In the genomic region with DNA sequence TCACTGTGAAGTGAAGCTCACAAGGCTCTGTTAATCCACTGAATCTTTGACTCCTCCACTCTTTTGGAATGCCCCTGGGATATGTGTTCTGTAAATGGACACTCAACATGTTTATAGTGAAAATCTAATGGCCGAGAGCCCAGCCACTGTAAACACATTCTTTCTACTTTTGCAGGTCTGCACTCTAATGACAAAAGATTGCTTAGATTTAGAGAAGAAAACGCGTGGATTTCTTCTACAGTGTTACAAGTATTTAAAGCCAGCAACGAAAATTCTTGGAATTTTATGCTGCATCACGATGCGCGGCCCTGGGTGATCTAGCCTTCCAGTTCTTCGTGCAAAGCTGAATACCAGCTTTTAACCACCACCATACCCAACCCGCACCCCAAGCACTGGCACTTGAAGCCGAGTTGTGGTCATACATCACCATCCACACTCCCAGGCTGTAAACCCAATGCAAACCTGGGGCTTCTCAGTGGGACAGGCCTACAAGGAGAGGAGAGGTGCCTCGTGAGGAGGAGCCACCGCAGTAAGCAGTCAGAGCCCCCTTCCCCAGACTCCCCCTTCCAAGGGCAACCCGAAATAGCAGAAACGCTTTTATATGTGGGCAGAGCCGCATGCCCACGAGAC, we compare ENCODE assay signal across 8 cellular contexts. TPM values are rescaled to one million over a fixed set of nuclear protein-coding genes. Genes with fewer than 3 reads are reported as not detected.
DNase-seq lines count a peak whose midpoint lies in the region; ATAC-seq and TF ChIP-seq lines count a peak whose summit lies in the region.

No MANE protein-coding gene starts in this region.

- peak overlapping the region; percentile 90 for H2AFZ ChIP-seq in Loucy (ENCODE audit: low read length)

- H3K9me3 ChIP-seq in Loucy (ENCODE audit: insufficient read depth, low read depth, low read length): no peaks in the 10 kb centered on the region

- intact Hi-C loops in CD14-positive monocyte (cut with micrococcal nuclease): loop anchor here (5.0 kb wide), 4 partner anchors 35 to 825 kb away; partner anchors contain the start of genes CD164 (in 1 of the 2) and SESN1 (in 1 of the 2)
- intact Hi-C loops in dendritic cell treated with granulocyte-macrophage colony-stimulating factor and Interleukin-4, amounts not matched to agents 40 ng/mL and 50 ng/mL, for 4 days (cut with micrococcal nuclease): loop anchor here (5.0 kb wide), 2 partner anchors 280 to 340 kb away; no protein-coding TSS in a partner anchor

- H3K27ac Mint-ChIP-seq in CD14-positive monocyte (peak overlapping the region; percentile 31 to 98 (median 69)), nephron progenitor cell (peak overlapping the region; percentile 81)
- H3K27ac Mint-ChIP-seq in dendritic cell treated with granulocyte-macrophage colony-stimulating factor and Interleukin-4, amounts not matched to agents 40 ng/mL and 50 ng/mL, for 4 days: peak overlapping the region; percentile 93

- no peaks in the 10 kb centered on the region for H3K27me3 ChIP-seq in Loucy (ENCODE audit: insufficient read depth, low read length, poor library complexity, severe bottlenecking)

- peak overlapping the region; percentile 90 to 95 for H3K4me3 Mint-ChIP-seq in CD14-positive monocyte
- peak overlapping the region; percentile 87 for H3K4me3 Mint-ChIP-seq in dendritic cell treated with granulocyte-macrophage colony-stimulating factor and Interleukin-4, amounts not matched to agents 40 ng/mL and 50 ng/mL, for 4 days
- H3K4me3 Mint-ChIP-seq in nephron progenitor cell: peak overlapping the region; percentile 80

- no peaks in the 10 kb centered on the region for H3K36me3 ChIP-seq in Loucy (ENCODE audit: insufficient read depth, low read length)

- no peak for ATAC-seq in HG02973 (IDR thresholded peaks at IDR 0.05; ENCODE audit: unreplicated experiment)

- H3K9me3 Mint-ChIP-seq in CD14-positive monocyte (peaks cover 0 to 2% (median 0%) of the 10 kb centered on the region in 7 donors), nephron progenitor cell (no peaks in the 10 kb centered on the region)
- no peaks in the 10 kb centered on the region for H3K9me3 Mint-ChIP-seq in dendritic cell treated with granulocyte-macrophage colony-stimulating factor and Interleukin-4, amounts not matched to agents 40 ng/mL and 50 ng/mL, for 4 days

- peak overlapping the region; percentile 95 for H3K4me3 ChIP-seq in Loucy (ENCODE audit: low read length, poor library complexity, severe bottlenecking)

- TF ChIP-seq CTCF in CD14-positive monocyte (IDR thresholded peaks at IDR 0.05) (no peak), Loucy (conservative IDR thresholded peaks at IDR 0.05; ENCODE audit: low read length) (no peak), nephron progenitor cell (IDR thresholded peaks at IDR 0.05) (no peak)

- H3K9ac ChIP-seq in Loucy (ENCODE audit: low read depth, low read length, poor library complexity, severe bottlenecking): peak overlapping the region; percentile 82

- H3K36me3 Mint-ChIP-seq in CD14-positive monocyte (peaks cover 0 to 1% of the 10 kb centered on the region in 2 donors), nephron progenitor cell (ENCODE audit: low read depth) (no peaks in the 10 kb centered on the region)
- H3K36me3 Mint-ChIP-seq in dendritic cell treated with granulocyte-macrophage colony-stimulating factor and Interleukin-4, amounts not matched to agents 40 ng/mL and 50 ng/mL, for 4 days (ENCODE audit: low read depth): peaks cover 6% of the 10 kb centered on the region

- H3K4me1 Mint-ChIP-seq in CD14-positive monocyte: peaks cover 26% of the 10 kb centered on the region
- peaks cover 36% of the 10 kb centered on the region for H3K4me1 Mint-ChIP-seq in dendritic cell treated with granulocyte-macrophage colony-stimulating factor and Interleukin-4, amounts not matched to agents 40 ng/mL and 50 ng/mL, for 4 days (ENCODE audit: low read depth)
- H3K4me1 Mint-ChIP-seq in nephron progenitor cell: peaks cover 15% of the 10 kb centered on the region

- peaks cover 8% of the 10 kb centered on the region for H4K20me1 ChIP-seq in Loucy (ENCODE audit: insufficient read depth, low read length, poor library complexity, severe bottlenecking)

- peaks cover 23% of the 10 kb centered on the region for H3K79me2 ChIP-seq in Loucy (ENCODE audit: insufficient read depth, low read length)

- H3K27me3 Mint-ChIP-seq in CD14-positive monocyte (ENCODE audit: low read depth in 3 of 3): peaks cover 3 to 8% (median 4%) of the 10 kb centered on the region in 3 donors
- peaks cover 14% of the 10 kb centered on the region for H3K27me3 Mint-ChIP-seq in dendritic cell treated with granulocyte-macrophage colony-stimulating factor and Interleukin-4, amounts not matched to agents 40 ng/mL and 50 ng/mL, for 4 days
- H3K27me3 Mint-ChIP-seq in nephron progenitor cell (ENCODE audit: low read depth, poor library complexity): peaks cover 32% of the 10 kb centered on the region

- no peaks in the 10 kb centered on the region for H3K9me2 ChIP-seq in Loucy (replicated peaks; ENCODE audit: low read depth, low read length)

- H3K4me2 ChIP-seq in Loucy (ENCODE audit: low read depth, low read length, poor library complexity, severe bottlenecking): peak overlapping the region; percentile 95

- H3K4me1 ChIP-seq in Loucy (ENCODE audit: insufficient read depth, low read length, poor library complexity, severe bottlenecking): peaks cover 24% of the 10 kb centered on the region

- no peak for DNase-seq in CD14-positive monocyte (ENCODE audit: low spot score)
- peak; percentile 8 for DNase-seq in nephron progenitor cell
- DNase-seq in COLO668 (lab: John Stamatoyannopoulos, UW; ENCODE audit: unreplicated experiment): no peak
- no peak for DNase-seq in iPS-NIHi11 (ENCODE audit: low spot score)
- DNase-seq in NCI-H1694 (lab: John Stamatoyannopoulos, UW): no peak

- H3F3A ChIP-seq in Loucy (ENCODE audit: low read depth): no peaks in the 10 kb centered on the region

RNA-seq across cellular contexts. Expression of gene FOXO3, which starts 3.7 kb away (rescaled TPM):
- 10 to 100 TPM; 15.4 to 17.5 TPM for polyA plus RNA-seq in CD14-positive monocyte
